In genomic region chr17:15379659-15380058, GRCh38 we compare ENCODE assay signal across 12 cellular contexts. TPM values are rescaled to one million over a fixed set of nuclear protein-coding genes. Genes with fewer than 3 reads are reported as not detected.
"Had no signal": no experiment of that assay in that cellular context is flagged by ENCODE, and none has a peak within 500 bp of the region (broad histone marks: within the 10 kb centered on the region; RNA-seq: fewer than 3 reads in every experiment).

No MANE protein-coding gene starts in this region.

- DNase-seq: GM23248, GOT3, H7, H9, HCEC 1CT, HFFc6 had no signal

- H3K4me3 ChIP-seq: GM23248, GM23338, HAP-1 had no signal

- ATAC-seq: GM23338, HCT116 had no signal

- FAIRE-seq: H1, H54 had no signal

- H3K36me3 ChIP-seq: HAP-1 had no signal

- H3K4me2 ChIP-seq: GM23338 had no signal

- H2AFZ ChIP-seq: GM23248, GM23338 had no signal

- H3K27ac ChIP-seq: GM23248 had no signal

- H3K9ac ChIP-seq: GM23248 had no signal

RNA-seq across cellular contexts. Expression of gene TEKT3, which starts 38.3 kb away (rescaled TPM):
- total RNA-seq: GM23248, H4, HFFc6 had no signal
- polyA plus RNA-seq: GM23248 had no signal
